Comparison of ENCODE assay signal across 1 cellular context in genomic region chr3:36960502-36960901, GRCh38.
TF ChIP-seq lines count a peak whose summit lies in the region.

No MANE protein-coding gene starts in this region.

TF ChIP-seq in K562, 482 proteins besides CTCF, POLR2A, EP300 and RAD21:
- TF ChIP-seq FOXK2 (conservative IDR thresholded peaks at IDR 0.05 in 1 of 2, IDR thresholded peaks at IDR 0.05 in 1 of 2; ENCODE audit: low read depth in 2 of 2), result 0 out of 4 replicates have a peak, but pooled peaks of 1 of the 2 experiments have one; percentile 13
- TF ChIP-seq SIN3A (IDR thresholded peaks at IDR 0.05; ENCODE audit: borderline replicate concordance in 2 of 2, control insufficient read depth in 1 of 2, low read depth in 2 of 2, low read length in 2 of 2), result no peak
- TF ChIP-seq ZNF121 (CRISPR knock-in tag; conservative IDR thresholded peaks at IDR 0.05), result peak; percentile 91
- TF ChIP-seq BCOR (IDR thresholded peaks at IDR 0.05), result peak; percentile 55
TF ChIP-seq in K562: peak in this region for 3.
